Comparison of ENCODE assay signal across 25 cellular contexts in the genomic region with DNA sequence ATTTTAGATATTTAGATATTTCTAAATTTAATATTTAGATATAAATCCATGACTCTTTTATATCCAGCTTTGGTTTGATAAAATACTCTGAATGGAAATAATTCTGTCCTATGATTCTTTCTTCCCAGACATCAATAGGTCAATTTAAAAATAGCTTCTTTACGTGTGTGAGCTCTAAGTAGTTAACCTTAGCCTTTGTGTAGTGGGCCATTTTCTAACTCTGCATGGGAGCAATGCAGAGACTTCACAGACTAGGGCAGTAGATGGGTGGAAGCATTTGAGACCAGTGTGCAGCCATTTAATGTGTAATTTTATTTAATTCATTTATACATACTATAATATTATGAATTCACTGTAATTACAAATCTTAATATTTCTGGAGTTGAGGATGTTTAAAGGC.
"Had no signal": no experiment of that assay in that cellular context is flagged by ENCODE, and none has a peak within 500 bp of the region (broad histone marks: within the 10 kb centered on the region; RNA-seq: fewer than 3 reads in every experiment).

No MANE protein-coding gene starts in this region.

- FAIRE-seq: endothelial cell of umbilical vein had no signal

- H3K36me3 ChIP-seq: left ventricle myocardium inferior, lower lobe of right lung, spleen, tibial nerve, upper lobe of right lung, vagina had no signal

- H3K4me2 ChIP-seq: hepatocyte had no signal

- H2AFZ ChIP-seq: hepatocyte had no signal

- H3K4me3 Mint-ChIP-seq: endodermal cell; memory B cell; mesothelial cell of epicardium; nephron; stimulated activated memory B cell treated with anti-CD40 and anti-IgM and Interleukin-4, amounts not matched to agents 10 μg/mL and 1 μg/mL and 100 μg/mL, for 72 hours had no signal

- H3K27ac ChIP-seq: hepatocyte, left ventricle myocardium inferior, lower lobe of right lung, spleen, tibial nerve, upper lobe of right lung, vagina had no signal

- H3K4me3 ChIP-seq: hepatocyte, left ventricle myocardium inferior, lower lobe of right lung, spleen, tibial nerve, upper lobe of right lung, vagina had no signal

- H3K36me3 Mint-ChIP-seq: memory B cell; mesothelial cell of epicardium; stimulated activated memory B cell treated with anti-CD40 and anti-IgM and Interleukin-4, amounts not matched to agents 10 μg/mL and 1 μg/mL and 100 μg/mL, for 72 hours had no signal

- DNase-seq: effector CD4-positive, alpha-beta T cell; endodermal cell; erythroblast; foreskin melanocyte; head of caudate nucleus; kidney; left cardiac atrium; left ventricle myocardium inferior; lower lobe of right lung; posterior cingulate gyrus; spleen; stimulated activated CD4-positive, alpha-beta T cell treated with anti-CD3 and anti-CD28 coated beads, Interleukin-15, amount 100 ng/mL, for 24 hours; stimulated activated CD4-positive, alpha-beta T cell treated with anti-CD3 and anti-CD28 coated beads, Interleukin-1b, Interleukin-23, amount 100 ng/mL, for 48 hours; stimulated activated CD4-positive, alpha-beta T cell treated with anti-CD3 and anti-CD28 coated beads, Interleukin-4, amount 100 ng/mL, for 24 hours; upper lobe of right lung had no signal

- ATAC-seq: left cardiac atrium; lower lobe of right lung; sciatic nerve; stimulated activated memory B cell treated with anti-CD40 and anti-IgM and Interleukin-4, amounts not matched to agents 10 μg/mL and 1 μg/mL and 100 μg/mL, for 72 hours; upper lobe of right lung had no signal

- H3K4me1 Mint-ChIP-seq: memory B cell; stimulated activated memory B cell treated with anti-CD40 and anti-IgM and Interleukin-4, amounts not matched to agents 10 μg/mL and 1 μg/mL and 100 μg/mL, for 72 hours had no signal

- H3K27me3 ChIP-seq: hepatocyte, spleen, tibial nerve, upper lobe of right lung, vagina had no signal

- H3K27ac Mint-ChIP-seq: endodermal cell; memory B cell; nephron; stimulated activated memory B cell treated with anti-CD40 and anti-IgM and Interleukin-4, amounts not matched to agents 10 μg/mL and 1 μg/mL and 100 μg/mL, for 72 hours had no signal

- H3K9me3 Mint-ChIP-seq: endodermal cell; memory B cell; mesothelial cell of epicardium; nephron; stimulated activated memory B cell treated with anti-CD40 and anti-IgM and Interleukin-4, amounts not matched to agents 10 μg/mL and 1 μg/mL and 100 μg/mL, for 72 hours; stimulated activated naive CD8-positive, alpha-beta T cell treated with anti-CD3 and anti-CD28 coated beads, Interleukin-15, Interleukin-2, amounts not matched to agents 100 ng/mL and 50 ng/mL, for 24 hours had no signal

- H3K79me2 ChIP-seq: hepatocyte had no signal

- H3K27me3 Mint-ChIP-seq: stimulated activated memory B cell treated with anti-CD40 and anti-IgM and Interleukin-4, amounts not matched to agents 10 μg/mL and 1 μg/mL and 100 μg/mL, for 72 hours; stimulated activated naive CD8-positive, alpha-beta T cell treated with anti-CD3 and anti-CD28 coated beads, Interleukin-15, Interleukin-2, amounts not matched to agents 100 ng/mL and 50 ng/mL, for 24 hours had no signal

- H3K9me3 ChIP-seq: left ventricle myocardium inferior, lower lobe of right lung, spleen, tibial nerve, upper lobe of right lung, vagina had no signal

- H3K4me1 ChIP-seq: left ventricle myocardium inferior, lower lobe of right lung, spleen, upper lobe of right lung, vagina had no signal
